ENCODE assay signal across 8 cellular contexts in the genomic region with DNA sequence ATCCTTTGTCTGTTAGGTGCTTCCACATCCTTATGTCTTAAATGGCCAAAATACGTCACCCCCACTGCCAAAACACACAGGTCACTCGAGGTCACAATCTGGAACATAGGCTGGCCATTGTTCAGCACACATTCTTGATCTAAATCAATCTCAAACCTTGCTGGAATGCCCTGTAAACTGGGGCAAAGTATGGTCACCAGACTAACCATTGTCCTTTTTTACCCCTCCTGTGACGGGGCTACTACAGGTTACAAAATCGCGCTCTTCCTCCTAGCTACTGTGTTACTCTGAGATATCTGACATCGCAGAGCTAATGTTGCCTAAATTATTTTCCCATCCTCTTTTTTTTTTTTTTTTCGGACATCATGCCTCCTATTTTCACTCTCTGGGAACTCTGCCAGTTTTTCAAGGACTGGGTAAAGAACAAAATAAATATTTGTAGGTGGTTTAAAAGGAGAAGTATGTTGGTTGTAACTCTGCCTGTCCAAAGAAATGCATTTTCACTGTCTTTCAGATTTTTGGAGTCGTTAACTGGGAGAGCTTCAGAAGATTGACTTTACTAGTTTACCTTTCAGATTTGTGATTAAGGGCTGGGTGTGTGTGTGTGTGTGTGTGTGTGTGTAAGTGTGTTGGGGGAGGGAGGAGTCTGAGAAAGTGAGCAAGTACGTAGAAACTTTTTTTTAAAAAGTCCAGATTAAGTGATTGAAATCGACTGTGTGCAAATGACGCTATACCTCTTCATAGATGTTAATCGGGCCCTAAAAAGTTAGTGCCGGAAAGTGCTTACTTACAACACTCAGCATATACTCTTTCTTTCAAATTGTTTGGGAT. TPM values are rescaled to one million over a fixed set of nuclear protein-coding genes. Genes with fewer than 3 reads are reported as not detected.
A peak's percentile ranks its signal among the peaks of the same experiment; 100 is the strongest.
DNase-seq lines count a peak whose midpoint lies in the region; ATAC-seq, FAIRE-seq and TF ChIP-seq lines count a peak whose summit lies in the region.

No MANE protein-coding gene starts in this region.

- no peaks in the 10 kb centered on the region for H4K20me1 ChIP-seq in GM12878 (ENCODE audit: control insufficient read depth, insufficient read depth)

- peak overlapping the region; percentile 45 for H3K4me2 ChIP-seq in GM12878 (ENCODE audit: control insufficient read depth, insufficient read depth)

- intact Hi-C loops in GM12878 (cut with micrococcal nuclease; ENCODE audit: unreplicated experiment), result no loop called here
- intact Hi-C loops in left lung (cut with DNase I), result no loop called here
- intact Hi-C loops in testis (cut with DNase I; ENCODE audit: low total_unique reads), result no loop called here

- ATAC-seq in GM12878, result no peak
- ATAC-seq in left lung, result peak; percentile 63
- no peak for ATAC-seq in HG03521 (IDR thresholded peaks at IDR 0.05; ENCODE audit: unreplicated experiment)

- BruUV-seq in GM12878 (replicated peaks; lab: Mats Ljungman, UMichigan), result no TSS peak

- no peak overlapping the region for H3K9ac ChIP-seq in GM12878 (ENCODE audit: control insufficient read depth, insufficient read depth, low read length)

- SMC1A ChIA-PET in GM12878 (lab: Charles Lee; ENCODE audit: uncharacterized antibody, unreplicated experiment), result interaction anchor here (0.6 to 1.2 kb wide), 4 partner anchors 29 to 91 kb away, joined by 3 to 4 read pairs (median 4); no protein-coding TSS in a partner anchor

- RAD21 ChIA-PET in GM12878 (lab: Charles Lee; ENCODE audit: unreplicated experiment), result interaction anchor here (1.0 kb wide), 1 partner anchor 175 kb away, joined by 5 read pairs; no protein-coding TSS in a partner anchor

- peak; percentile 30 for DNase-seq in NCI-H2196 (lab: John Stamatoyannopoulos, UW; ENCODE audit: unreplicated experiment)
- no peak for DNase-seq in NCI-H2196 treated with DMSO at 0.1 percent for 48 hours (lab: John Stamatoyannopoulos, UW; ENCODE audit: unreplicated experiment)
- no peak for DNase-seq in GM12878 (ENCODE audit: low read depth, low spot score)
- DNase-seq in left lung, result no peak
- peak; percentile 45 for DNase-seq in testis
- no peak for DNase-seq in G401 (ENCODE audit: low spot score)
- no peak for DNase-seq in NCI-H1436 (lab: John Stamatoyannopoulos, UW)

- CTCF ChIA-PET in GM12878 (lab: Yijun Ruan, JAX), result interaction anchor here (0.6 to 5.3 kb wide), 2 partner anchors 152 to 299 kb away, joined by 3 to 22 read pairs; no protein-coding TSS in a partner anchor

- TF ChIP-seq RAD21 in GM12878 (IDR thresholded peaks at IDR 0.05; ENCODE audit: insufficient read depth, low read depth, low read length), result no peak

- H3K4me1 ChIP-seq in GM12878 (ENCODE audit: control insufficient read depth, insufficient read depth, low read length) (peaks cover 9% of the 10 kb centered on the region), left lung (peaks cover 3 to 19% of the 10 kb centered on the region in 2 donors), testis (peaks cover 24% of the 10 kb centered on the region)

- FAIRE-seq in GM12878 (lab: Jason Lieb, UNC), result no peak

- no peak overlapping the region for H3K4me3 ChIP-seq in GM12878
- peak overlapping the region; percentile 37 to 41 for H3K4me3 ChIP-seq in left lung
- H3K4me3 ChIP-seq in testis, result peak overlapping the region; percentile 55 to 62

- H3K36me3 ChIP-seq in GM12878 (ENCODE audit: control insufficient read depth in 2 of 2, insufficient read depth in 2 of 2, low read length in 1 of 2) (no peaks in the 10 kb centered on the region), left lung (no peaks in the 10 kb centered on the region), testis (ENCODE audit: low read depth, missing control alignments) (no peaks in the 10 kb centered on the region)

- POLR2A ChIA-PET in GM12878 (lab: Charles Lee), result interaction anchor here (0.6 kb wide), 3 partner anchors 152 to 808 kb away, joined by 3 read pairs; a partner anchor contains a TSS

- TF ChIP-seq EP300 in GM12878 (IDR thresholded peaks at IDR 0.05; ENCODE audit: borderline replicate concordance in 1 of 2, control insufficient read depth in 1 of 2, low read depth in 2 of 2, low read length in 2 of 2), result no peak

- WGBS in GM12878 (ENCODE audit: insufficient coverage, insufficient replicate concordance, low lambda C conversion rate, missing lambda C conversion rate), result 81% methylated on average over 13 of the region's 13 CpGs
- WGBS in testis, 2 donors, result 14 to 19% methylated on average over 13 of the region's 13 CpGs

- no peaks in the 10 kb centered on the region; the same call in 1 of the 2 replicates for H3K79me2 ChIP-seq in GM12878 (ENCODE audit: control insufficient read depth, insufficient read depth, low read length)

- TF ChIP-seq CTCF in GM12878 (IDR thresholded peaks at IDR 0.05 in 2 of 3, conservative IDR thresholded peaks at IDR 0.05 in 1 of 3; ENCODE audit: control insufficient read depth in 2 of 3, extremely low read depth in 1 of 3, insufficient read depth in 1 of 3, low read depth in 3 of 3, low read length in 3 of 3), result no peak
- TF ChIP-seq CTCF in left lung (IDR thresholded peaks at IDR 0.05), result no peak
- no peak for TF ChIP-seq CTCF in testis (IDR thresholded peaks at IDR 0.05)

- in situ Hi-C loops in GM12878 (cut with MboI), result no loop called here
- in situ Hi-C loops in G401 (cut with HindIII; ENCODE audit: low sequenced_read_pairs), result no loop called here

- no peak overlapping the region for H2AFZ ChIP-seq in GM12878 (ENCODE audit: control insufficient read depth, low read depth, low read length)

- H3K27ac ChIP-seq in GM12878 (ENCODE audit: control insufficient read depth, insufficient read depth), result no peak overlapping the region
- H3K27ac ChIP-seq in left lung, result peak overlapping the region; percentile 75 to 80
- peak overlapping the region; percentile 85 for H3K27ac ChIP-seq in testis

- TF ChIP-seq POLR2A in GM12878 (IDR thresholded peaks at IDR 0.05; ENCODE audit: low read depth, low read length) (no peak), testis (IDR thresholded peaks at IDR 0.05) (no peak)

- H3K27me3 ChIP-seq in GM12878 (replicated peaks in 1 of 2; ENCODE audit: control insufficient read depth in 2 of 2, insufficient read depth in 2 of 2, low read length in 1 of 2), result no peaks in the 10 kb centered on the region
- peaks cover 0 to 26% of the 10 kb centered on the region in 2 donors for H3K27me3 ChIP-seq in left lung
- H3K27me3 ChIP-seq in testis, result no peaks in the 10 kb centered on the region

- H3K9me3 ChIP-seq in GM12878 (replicated peaks; ENCODE audit: control insufficient read depth, insufficient read depth, low read length) (no peaks in the 10 kb centered on the region), left lung (no peaks in the 10 kb centered on the region), testis (no peaks in the 10 kb centered on the region)

TF ChIP-seq in GM12878, 131 proteins besides CTCF, POLR2A, EP300 and RAD21 (continues in another document):
- TF ChIP-seq, protein P1, sequence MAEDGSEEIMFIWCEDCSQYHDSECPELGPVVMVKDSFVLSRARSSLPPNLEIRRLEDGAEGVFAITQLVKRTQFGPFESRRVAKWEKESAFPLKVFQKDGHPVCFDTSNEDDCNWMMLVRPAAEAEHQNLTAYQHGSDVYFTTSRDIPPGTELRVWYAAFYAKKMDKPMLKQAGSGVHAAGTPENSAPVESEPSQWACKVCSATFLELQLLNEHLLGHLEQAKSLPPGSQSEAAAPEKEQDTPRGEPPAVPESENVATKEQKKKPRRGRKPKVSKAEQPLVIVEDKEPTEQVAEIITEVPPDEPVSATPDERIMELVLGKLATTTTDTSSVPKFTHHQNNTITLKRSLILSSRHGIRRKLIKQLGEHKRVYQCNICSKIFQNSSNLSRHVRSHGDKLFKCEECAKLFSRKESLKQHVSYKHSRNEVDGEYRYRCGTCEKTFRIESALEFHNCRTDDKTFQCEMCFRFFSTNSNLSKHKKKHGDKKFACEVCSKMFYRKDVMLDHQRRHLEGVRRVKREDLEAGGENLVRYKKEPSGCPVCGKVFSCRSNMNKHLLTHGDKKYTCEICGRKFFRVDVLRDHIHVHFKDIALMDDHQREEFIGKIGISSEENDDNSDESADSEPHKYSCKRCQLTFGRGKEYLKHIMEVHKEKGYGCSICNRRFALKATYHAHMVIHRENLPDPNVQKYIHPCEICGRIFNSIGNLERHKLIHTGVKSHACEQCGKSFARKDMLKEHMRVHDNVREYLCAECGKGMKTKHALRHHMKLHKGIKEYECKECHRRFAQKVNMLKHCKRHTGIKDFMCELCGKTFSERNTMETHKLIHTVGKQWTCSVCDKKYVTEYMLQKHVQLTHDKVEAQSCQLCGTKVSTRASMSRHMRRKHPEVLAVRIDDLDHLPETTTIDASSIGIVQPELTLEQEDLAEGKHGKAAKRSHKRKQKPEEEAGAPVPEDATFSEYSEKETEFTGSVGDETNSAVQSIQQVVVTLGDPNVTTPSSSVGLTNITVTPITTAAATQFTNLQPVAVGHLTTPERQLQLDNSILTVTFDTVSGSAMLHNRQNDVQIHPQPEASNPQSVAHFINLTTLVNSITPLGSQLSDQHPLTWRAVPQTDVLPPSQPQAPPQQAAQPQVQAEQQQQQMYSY (CRISPR knock-in tag; IDR thresholded peaks at IDR 0.05), result no peak
- no peak for TF ChIP-seq TCF12 (IDR thresholded peaks at IDR 0.05; ENCODE audit: low read depth, low read length)

RNA-seq across cellular contexts. Expression of a gene that starts 0.9 kb away (rescaled TPM):
- 104 and 108 TPM in 2 replicates for total RNA-seq in GM12878 (2013; cell fraction: nucleolus; rRNA removed)
- total RNA-seq in GM12878 (2014; rRNA removed) (1.5 and 1.6 TPM in 2 replicates), GM12878 (2014; rRNA removed; fragmentation: Illumina TruSeq; extraction: Trizol) (1.8 and 1.9 TPM in 2 replicates), GM12878 (2021) (3.8 and 4.6 TPM in 2 replicates), left lung (10 to 100 TPM; 28.3 to 33.6 TPM), testis (100 to 1,000 TPM; 134 to 197 TPM)
- polyA plus RNA-seq in GM12878 (2011; ENCODE audit: low read depth), result 1.4 TPM
- polyA plus RNA-seq in GM12878 (2011; rRNA removed) (1.1 and 2.0 TPM in 2 replicates), GM12878 (2014; fragmentation: Illumina TruSeq; extraction: Trizol) (3.5 and 5.0 TPM in 2 replicates), GM12878 (2014; fragmentation: Nextera tagmentation; extraction: Ambion mirVana) (under 1 TPM; 0.57 to 0.71 TPM), GM12878 (2014; rRNA removed) (1.7 and 2.7 TPM in 2 replicates), GM12878 (2016; fragmentation: Nextera tagmentation; extraction: Ambion mirVana) (1 to 10 TPM; 2.2 to 2.9 TPM), testis (ENCODE audit: insufficient read depth, low read depth, low replicate concordance) (40.0 TPM)
- polyA plus RNA-seq in GM12878 (2011; cell fraction: cytosol; rRNA removed), result 0.62 and 1.1 TPM in 2 replicates
- 4.1 and 4.6 TPM in 2 replicates for polyA plus RNA-seq in GM12878 (2011; cell fraction: nucleus; rRNA removed)
- polyA plus RNA-seq in GM12878 (2012), result 2.4 and 3.2 TPM in 2 replicates
- 2.2 and 2.6 TPM in 2 replicates for polyA minus RNA-seq in GM12878 (2011; rRNA and poly(A)+ RNA removed)
- polyA minus RNA-seq in GM12878 (2011; cell fraction: cytosol; rRNA and poly(A)+ RNA removed), result 0.53 and 2.9 TPM in 2 replicates
- 4.6 and 5.5 TPM in 2 replicates for polyA minus RNA-seq in GM12878 (2011; cell fraction: nucleus; rRNA and poly(A)+ RNA removed)
- total RNA-seq in G401 (2014; rRNA removed; shearing (Covaris generic)), result 0.31 and 2.1 TPM in 2 replicates

Comparison
In these comparisons a context has a peak if more than half of its experiments do, and no peak if none do; other contexts are left out.
1. DNase-seq: peak in NCI-H2196 (single experiment) and testis (single experiment); none in NCI-H2196 treated with DMSO at 0.1 percent for 48 hours (single experiment), GM12878 (single experiment), left lung (0 of 2), G401 (single experiment) and NCI-H1436 (single experiment).